ENCODE assay signal across 23 cellular contexts in genomic region chr3:194197396-194197960, GRCh38.
DNase-seq lines count a peak whose midpoint lies in the region; TF ChIP-seq lines count a peak whose summit lies in the region.
"Had no signal": no experiment of that assay in that cellular context is flagged by ENCODE, and none has a peak within 500 bp of the region (broad histone marks: within the 10 kb centered on the region; RNA-seq: fewer than 3 reads in every experiment).

No MANE protein-coding gene starts in this region.

- no peak for DNase-seq in H9
- DNase-seq in chondrocyte (ENCODE audit: low spot score): no peak
- no peak for DNase-seq in neural crest cell (ENCODE audit: low read depth, low spot score)
- DNase-seq in thyroid gland: no peak
- DNase-seq in NCI-H446 (lab: John Stamatoyannopoulos, UW): no peak
- no peak for DNase-seq in glutamatergic neuron
- DNase-seq in smooth muscle cell (lab: John Stamatoyannopoulos, UW; ENCODE audit: unreplicated experiment): no peak
- DNase-seq: C1 segment of cervical spinal cord; Caco-2; CD8-positive, alpha-beta T cell; GM23248; Kasumi-1; NCI-H1436; NCI-H187; NCI-H2081 treated with DMSO at 0.1 percent for 48 hours; NCI-H2171; NCI-H226; NCI-H748 treated with DMSO at 0.1 percent for 48 hours; SJCRH30 had no signal

- no peak overlapping the region for H4K91ac ChIP-seq in H9 (ENCODE audit: insufficient read length, low read depth, low read length)

- H3K9me3 ChIP-seq in H9 (ENCODE audit: control insufficient read depth, low read depth, low read length) (no peaks in the 10 kb centered on the region), thyroid gland (no peaks in the 10 kb centered on the region), smooth muscle cell (replicated peaks; ENCODE audit: low read depth) (no peaks in the 10 kb centered on the region)
- H3K9me3 ChIP-seq: A549, Caco-2, HAP-1, SJCRH30 had no signal

- intact Hi-C loops in thyroid gland (cut with DNase I): loop anchor here (10.0 kb wide), 1 partner anchor 53 kb away; no protein-coding TSS in a partner anchor

- H3K4ac ChIP-seq in H9 (ENCODE audit: low read depth, low read length): no peak overlapping the region

- H3K23ac ChIP-seq in H9 (ENCODE audit: insufficient read length, low read depth, low read length): no peak overlapping the region

- no peaks in the 10 kb centered on the region for H3K27me3 ChIP-seq in H9 (ENCODE audit: insufficient read depth, low read length)
- no peaks in the 10 kb centered on the region for H3K27me3 ChIP-seq in thyroid gland
- no peaks in the 10 kb centered on the region for H3K27me3 ChIP-seq in smooth muscle cell (ENCODE audit: low read depth)
- H3K27me3 ChIP-seq: SJCRH30 had no signal

- TF ChIP-seq POLR2A in thyroid gland (IDR thresholded peaks at IDR 0.05): no peak

- H3K36me3 ChIP-seq in thyroid gland (no peaks in the 10 kb centered on the region), smooth muscle cell (ENCODE audit: low read depth) (no peaks in the 10 kb centered on the region)
- H3K36me3 ChIP-seq: HAP-1, SJCRH30 had no signal

- H3K27ac ChIP-seq in H9 (ENCODE audit: insufficient read length, low read depth, low read length): no peak overlapping the region
- H3K27ac ChIP-seq in thyroid gland: peak overlapping the region; percentile 54 to 77 (median 69)
- H3K27ac ChIP-seq in smooth muscle cell (ENCODE audit: low read depth): no peak overlapping the region
- H3K27ac ChIP-seq: A549, GM23248, HL-60, SJCRH30 had no signal

- H4K20me1 ChIP-seq in H9 (ENCODE audit: control insufficient read depth, insufficient read depth, insufficient read length) (no peaks in the 10 kb centered on the region), smooth muscle cell (ENCODE audit: low read depth) (no peaks in the 10 kb centered on the region)

- H3K4me3 Mint-ChIP-seq in H9: no peak overlapping the region
- no peak overlapping the region for H3K4me3 Mint-ChIP-seq in chondrocyte (ENCODE audit: unreplicated experiment)
- no peak overlapping the region for H3K4me3 Mint-ChIP-seq in neural crest cell
- H3K4me3 Mint-ChIP-seq in glutamatergic neuron (ENCODE audit: unreplicated experiment): no peak overlapping the region
- H3K4me3 Mint-ChIP-seq: CD8-positive, alpha-beta T cell had no signal

- H3K4me3 ChIP-seq in thyroid gland (replicated peaks in 1 of 3): no peak overlapping the region
- H3K4me3 ChIP-seq in smooth muscle cell: no peak overlapping the region
- H3K4me3 ChIP-seq: A549, GM12878, GM23248, HAP-1, SJCRH30 had no signal

- H3K18ac ChIP-seq in H9 (ENCODE audit: insufficient read length, low read depth, low read length): no peak overlapping the region

- H3F3A ChIP-seq in smooth muscle cell (ENCODE audit: low read depth): no peaks in the 10 kb centered on the region

- no peak overlapping the region for H4K5ac ChIP-seq in H9 (ENCODE audit: insufficient read length, low read depth, low read length)

- no peaks in the 10 kb centered on the region for H3K23me2 ChIP-seq in H9 (ENCODE audit: insufficient read length, low read depth, low read length, poor library complexity, severe bottlenecking)

- H3K79me1 ChIP-seq in H9 (ENCODE audit: insufficient read depth, low read depth, low read length, poor library complexity, severe bottlenecking): no peaks in the 10 kb centered on the region

- H2BK12ac ChIP-seq in H9 (ENCODE audit: insufficient read length, low read depth, low read length): no peak overlapping the region

- no peaks in the 10 kb centered on the region for H3K4me1 ChIP-seq in H9 (ENCODE audit: insufficient read depth, low read length)
- peaks cover 62 to 77% of the 10 kb centered on the region in 2 donors for H3K4me1 ChIP-seq in thyroid gland
- H3K4me1 ChIP-seq in smooth muscle cell (ENCODE audit: low read depth): no peaks in the 10 kb centered on the region
- H3K4me1 ChIP-seq: A549, SJCRH30 had no signal

- no peak overlapping the region for H3K14ac ChIP-seq in H9 (ENCODE audit: insufficient read depth, low read length)

- no CpG with 5 or more reads among the region's 7 CpGs for WGBS in H9 (ENCODE audit: extremely low coverage, insufficient read length, low lambda C conversion rate)
- WGBS in thyroid gland, 2 donors: 39 to 40% methylated on average over 7 of the region's 7 CpGs
- 89% methylated on average over 7 of the region's 7 CpGs for WGBS in smooth muscle cell (ENCODE audit: low lambda C conversion rate)

- H3K9me3 Mint-ChIP-seq in H9 (no peaks in the 10 kb centered on the region), chondrocyte (ENCODE audit: low read depth) (no peaks in the 10 kb centered on the region), neural crest cell (no peaks in the 10 kb centered on the region), glutamatergic neuron (ENCODE audit: unreplicated experiment) (peaks cover 3% of the 10 kb centered on the region)
- H3K9me3 Mint-ChIP-seq: CD8-positive, alpha-beta T cell had no signal

- H2BK15ac ChIP-seq in H9 (ENCODE audit: low read depth, low read length): no peak overlapping the region

- H3K27me3 Mint-ChIP-seq in H9 (ENCODE audit: low read depth): peaks cover 32% of the 10 kb centered on the region
- H3K27me3 Mint-ChIP-seq in chondrocyte (ENCODE audit: low read depth): peaks cover 76% of the 10 kb centered on the region
- peaks cover 43% of the 10 kb centered on the region for H3K27me3 Mint-ChIP-seq in neural crest cell (ENCODE audit: low read depth)
- peaks cover 5% of the 10 kb centered on the region for H3K27me3 Mint-ChIP-seq in glutamatergic neuron (ENCODE audit: unreplicated experiment)

- no peak overlapping the region for H4K8ac ChIP-seq in H9 (replicated peaks; ENCODE audit: insufficient read length, low read depth, low read length)

- H3K27ac Mint-ChIP-seq in H9: no peak overlapping the region
- no peak overlapping the region for H3K27ac Mint-ChIP-seq in chondrocyte (ENCODE audit: unreplicated experiment)
- no peak overlapping the region for H3K27ac Mint-ChIP-seq in neural crest cell (ENCODE audit: unreplicated experiment)
- no peak overlapping the region for H3K27ac Mint-ChIP-seq in glutamatergic neuron (ENCODE audit: unreplicated experiment)
- H3K27ac Mint-ChIP-seq: CD8-positive, alpha-beta T cell had no signal

- no peak overlapping the region for H2BK20ac ChIP-seq in H9 (ENCODE audit: low read depth, low read length, poor library complexity, severe bottlenecking)

- no peak overlapping the region for H2AK5ac ChIP-seq in H9 (ENCODE audit: insufficient read length, low read length)

- no peak overlapping the region for H2BK120ac ChIP-seq in H9 (ENCODE audit: low read depth, low read length, poor library complexity, severe bottlenecking)

- H3K4me1 Mint-ChIP-seq in H9 (peaks cover 10 to 14% of the 10 kb centered on the region in 2 experiments; a peak in 3 of 4 replicates), chondrocyte (ENCODE audit: low read depth) (peaks cover 8% of the 10 kb centered on the region), neural crest cell (peaks cover 27% of the 10 kb centered on the region), glutamatergic neuron (ENCODE audit: low read depth, unreplicated experiment) (peaks cover 5% of the 10 kb centered on the region)

- H3K56ac ChIP-seq in H9 (ENCODE audit: insufficient read length, low read depth, low read length): no peak overlapping the region

- no peak overlapping the region for H2BK5ac ChIP-seq in H9 (ENCODE audit: insufficient read length, low read length)

- no peak overlapping the region for H3T11ph ChIP-seq in H9 (ENCODE audit: low read length)

- H3K9ac ChIP-seq in H9 (ENCODE audit: extremely low read depth, insufficient read length, low read length) (no peak overlapping the region), smooth muscle cell (ENCODE audit: low read depth) (no peak overlapping the region)
- H3K9ac ChIP-seq: GM23248 had no signal

- TF ChIP-seq CTCF in H9 (conservative IDR thresholded peaks at IDR 0.05) (peak; percentile 19; the same call in 2 of the 3 replicates), chondrocyte (IDR thresholded peaks at IDR 0.05) (peak; percentile 31), neural crest cell (conservative IDR thresholded peaks at IDR 0.05) (peak; percentile 27), thyroid gland (IDR thresholded peaks at IDR 0.05) (peak in 5 of 6 experiments; percentile 8 to 72 (median 29)), glutamatergic neuron (IDR thresholded peaks at IDR 0.05; ENCODE audit: partially characterized antibody, unreplicated experiment) (no peak), smooth muscle cell (IDR thresholded peaks at IDR 0.05; ENCODE audit: borderline replicate concordance, insufficient read depth, poor library complexity, severe bottlenecking) (no peak)

- H3K79me2 ChIP-seq in H9 (ENCODE audit: insufficient read depth, low read length): no peaks in the 10 kb centered on the region
- no peaks in the 10 kb centered on the region for H3K79me2 ChIP-seq in smooth muscle cell (ENCODE audit: low read depth)

- H3K4me2 ChIP-seq in H9 (ENCODE audit: insufficient read depth, insufficient read length, low read length) (no peak overlapping the region), smooth muscle cell (no peak overlapping the region)
- H3K4me2 ChIP-seq: A549 had no signal

- H2AFZ ChIP-seq in H9 (ENCODE audit: low read length): no peak overlapping the region
- H2AFZ ChIP-seq in smooth muscle cell (ENCODE audit: low read depth): no peak overlapping the region
- H2AFZ ChIP-seq: GM23248 had no signal

- H3K36me3 Mint-ChIP-seq in H9 (ENCODE audit: insufficient read depth in 1 of 3, low read depth in 3 of 3): no peaks in the 10 kb centered on the region
- peaks cover 1% of the 10 kb centered on the region for H3K36me3 Mint-ChIP-seq in chondrocyte (ENCODE audit: low read depth)
- H3K36me3 Mint-ChIP-seq in neural crest cell (ENCODE audit: low read depth): no peaks in the 10 kb centered on the region
- H3K36me3 Mint-ChIP-seq in glutamatergic neuron (ENCODE audit: unreplicated experiment): no peaks in the 10 kb centered on the region
- H3K36me3 Mint-ChIP-seq: CD8-positive, alpha-beta T cell had no signal

Comparison
In these comparisons a context has a peak if more than half of its experiments do, and no peak if none do; other contexts are left out.
1. H3K27ac ChIP-seq: peak in thyroid gland (3 of 3); none in H9 (single experiment) and smooth muscle cell (single experiment).
2. CTCF ChIP-seq: peak in H9 (single experiment), chondrocyte (single experiment), neural crest cell (single experiment) and thyroid gland (5 of 6); none in glutamatergic neuron (single experiment) and smooth muscle cell (single experiment).